ENCODE assay signal across 1 cellular context in the genomic region with DNA sequence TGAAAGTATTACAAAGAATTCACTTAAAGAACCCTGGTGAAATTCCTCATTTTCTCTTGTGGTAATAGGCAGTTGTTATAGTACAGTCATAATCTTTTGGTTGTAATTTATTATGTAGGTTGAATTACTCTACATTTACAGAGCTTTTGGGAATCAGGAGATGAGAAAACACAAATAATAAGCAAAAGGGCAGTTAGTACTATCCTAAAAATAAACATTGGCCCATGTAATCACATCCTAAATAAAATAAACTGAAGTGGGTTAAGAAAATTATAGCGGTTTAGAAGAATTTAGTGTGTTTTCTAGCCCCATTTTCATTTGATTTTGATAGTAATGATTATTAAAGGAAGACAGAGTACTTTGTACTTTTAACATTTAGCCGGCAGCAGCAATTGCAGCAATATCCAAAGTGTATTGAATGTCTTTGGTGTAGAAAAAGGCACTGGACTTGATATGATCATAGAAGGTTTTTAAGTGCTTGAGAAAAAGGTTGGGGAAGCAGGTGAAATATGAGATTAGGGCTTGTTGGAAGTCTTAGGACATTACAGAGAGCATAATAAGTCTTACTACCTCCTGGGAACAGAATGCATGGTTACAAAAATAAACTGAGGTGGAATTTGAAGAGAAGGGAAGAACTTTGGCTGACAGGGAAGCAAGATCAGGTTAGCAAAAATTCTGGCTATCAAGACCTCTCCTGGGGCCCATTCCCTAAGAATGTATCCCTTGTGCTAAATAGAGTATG.
TF ChIP-seq lines count a peak whose summit lies in the region.

No MANE protein-coding gene starts in this region.

TF ChIP-seq in IMR-90, 13 proteins besides CTCF, POLR2A, EP300 and RAD21:
- TF ChIP-seq RCOR1 (IDR thresholded peaks at IDR 0.05; ENCODE audit: insufficient replicate concordance, low read length) = no peak
- TF ChIP-seq CEBPB (IDR thresholded peaks at IDR 0.05; ENCODE audit: low read depth, low read length) = no peak
- no peak for TF ChIP-seq NFE2L2 (IDR thresholded peaks at IDR 0.05; ENCODE audit: low read depth, low read length)
- no peak for TF ChIP-seq MAZ (IDR thresholded peaks at IDR 0.05; ENCODE audit: borderline replicate concordance, low read depth, low read length)
- no peak for TF ChIP-seq MXI1 (IDR thresholded peaks at IDR 0.05; ENCODE audit: borderline replicate concordance, low read depth, low read length)
- TF ChIP-seq SMC3 (IDR thresholded peaks at IDR 0.05; ENCODE audit: low read depth, low read length) = no peak
- no peak for TF ChIP-seq ELK1 (IDR thresholded peaks at IDR 0.05; ENCODE audit: borderline replicate concordance, low read depth, low read length)
- TF ChIP-seq MAFK (IDR thresholded peaks at IDR 0.05; ENCODE audit: low read depth, low read length) = no peak
- TF ChIP-seq BHLHE40 (IDR thresholded peaks at IDR 0.05; ENCODE audit: low read depth, low read length) = no peak
- TF ChIP-seq FOS (IDR thresholded peaks at IDR 0.05; ENCODE audit: low read depth, low read length) = no peak
- TF ChIP-seq RFX5 (IDR thresholded peaks at IDR 0.05; ENCODE audit: low read depth, low read length) = no peak
- no peak for TF ChIP-seq USF2 (IDR thresholded peaks at IDR 0.05; ENCODE audit: low read depth, low read length)
- no peak for TF ChIP-seq CHD1 (IDR thresholded peaks at IDR 0.05; ENCODE audit: low read depth, low read length)
TF ChIP-seq in IMR-90: peak in this region for 0.
